1 cellular context compared by ENCODE assay signal in genomic region chr19:35546532-35546931, GRCh38.
TF ChIP-seq lines count a peak whose summit lies in the region.

No MANE protein-coding gene starts in this region.

TF ChIP-seq in GM23338, 12 proteins besides CTCF, POLR2A, EP300 and RAD21 (continued from another document):
- TF ChIP-seq REST (IDR thresholded peaks at IDR 0.05; ENCODE audit: unreplicated experiment) = no peak
- TF ChIP-seq EZH2 (IDR thresholded peaks at IDR 0.05; ENCODE audit: low read depth, unreplicated experiment) = no peak
- TF ChIP-seq ZNF114 (CRISPR knock-in tag; IDR thresholded peaks at IDR 0.05) = no peak
- TF ChIP-seq CREB1 (CRISPR knock-in tag; IDR thresholded peaks at IDR 0.05; ENCODE audit: low read depth) = no peak
- TF ChIP-seq JUNB (IDR thresholded peaks at IDR 0.05; ENCODE audit: unreplicated experiment) = no peak
